In the genomic region with DNA sequence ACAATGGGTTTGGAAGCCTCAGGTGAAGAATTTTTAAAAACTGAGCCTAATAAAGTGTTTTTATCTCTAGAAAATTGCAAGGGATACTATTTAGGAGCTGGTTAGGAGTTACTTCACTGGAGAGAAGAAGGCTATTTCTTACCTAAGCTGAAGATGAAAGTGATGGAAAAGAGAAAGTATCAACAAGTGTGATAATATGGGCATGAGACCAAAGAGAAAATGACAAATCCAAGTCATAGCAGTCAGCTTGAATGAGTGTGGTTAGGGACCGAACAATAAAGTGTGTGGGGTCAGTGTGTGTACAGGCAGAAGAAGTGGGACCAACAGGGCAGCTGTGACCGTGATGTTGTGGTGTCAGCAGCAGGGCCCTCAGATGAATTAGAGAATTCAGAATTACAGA, we compare ENCODE assay signal across 18 cellular contexts. TPM values are rescaled to one million over a fixed set of nuclear protein-coding genes. Genes with fewer than 3 reads are reported as not detected.
DNase-seq lines count a peak whose midpoint lies in the region; ATAC-seq and TF ChIP-seq lines count a peak whose summit lies in the region.
"Had no signal": no experiment of that assay in that cellular context is flagged by ENCODE, and none has a peak within 500 bp of the region (broad histone marks: within the 10 kb centered on the region; RNA-seq: fewer than 3 reads in every experiment).

No MANE protein-coding gene starts in this region.

- H3K79me2 ChIP-seq in trophoblast cell (ENCODE audit: control insufficient read depth, insufficient read depth, low read length, poor library complexity), result peaks cover 2% of the 10 kb centered on the region

- no peak overlapping the region for H3K23ac ChIP-seq in trophoblast cell (ENCODE audit: low read length)

- no peak overlapping the region for H3K4ac ChIP-seq in trophoblast cell (ENCODE audit: low read depth, low read length)

- DNase-seq in trophoblast cell, result no peak
- DNase-seq in CD1c-positive myeloid dendritic cell (ENCODE audit: extremely low spot score), result no peak
- no peak for DNase-seq in NCI-H1694 treated with DMSO at 0.1 percent for 48 hours (lab: John Stamatoyannopoulos, UW)
- DNase-seq: 8988T; ACHN; BE2C; C1 segment of cervical spinal cord; Caco-2; Calu3; CD4-positive, alpha-beta T cell; CD8-positive, alpha-beta T cell; DMS79 treated with DMSO at 0.1 percent for 48 hours; GF-D8 had no signal

- no peak overlapping the region for H4K12ac ChIP-seq in trophoblast cell (ENCODE audit: low read depth, low read length)

- POLR2A ChIA-PET in HEK293 (lab: Yijun Ruan, JAX), result no interaction called here

- H3K18ac ChIP-seq in trophoblast cell (ENCODE audit: low read length), result no peak overlapping the region

- H3K9me3 ChIP-seq in HEK293 (ENCODE audit: control insufficient read depth, insufficient read depth, low read depth, low read length) (no peaks in the 10 kb centered on the region), trophoblast cell (ENCODE audit: insufficient read depth, low read depth, low read length) (no peaks in the 10 kb centered on the region)
- H3K9me3 ChIP-seq: BE2C, BLaER1, Caco-2 had no signal

- H3K4me2 ChIP-seq in trophoblast cell (ENCODE audit: low read length), result no peak overlapping the region
- H3K4me2 ChIP-seq: BLaER1 had no signal

- H4K91ac ChIP-seq in trophoblast cell (ENCODE audit: low read depth, low read length), result no peak overlapping the region

- H2BK5ac ChIP-seq in trophoblast cell (ENCODE audit: low read depth, low read length, poor library complexity), result no peak overlapping the region

- WGBS in trophoblast cell (ENCODE audit: extremely low coverage, insufficient coverage, insufficient read length), result no CpG with 5 or more reads among the region's 2 CpGs

- H3K4me3 ChIP-seq in HEK293 (ENCODE audit: low read depth, low read length), result no peak overlapping the region
- H3K4me3 ChIP-seq in trophoblast cell (ENCODE audit: low read depth, low read length), result no peak overlapping the region
- H3K4me3 ChIP-seq: BLaER1 had no signal

- H3K27ac ChIP-seq in HEK293 (ENCODE audit: extremely low read depth, low read depth, low read length), result no peak overlapping the region
- no peak overlapping the region for H3K27ac ChIP-seq in trophoblast cell (ENCODE audit: low read depth, low read length)
- H3K27ac ChIP-seq: BLaER1 had no signal

- H3K9ac ChIP-seq in trophoblast cell (ENCODE audit: low read length), result no peak overlapping the region
- H3K9ac ChIP-seq: BLaER1 had no signal

- no peak for ATAC-seq in GM19467 (IDR thresholded peaks at IDR 0.05; ENCODE audit: unreplicated experiment)
- ATAC-seq: CD8-positive, alpha-beta T cell had no signal

- no peak overlapping the region for H2BK120ac ChIP-seq in trophoblast cell (ENCODE audit: insufficient read depth, low read length, poor library complexity)

- H2BK12ac ChIP-seq in trophoblast cell (ENCODE audit: low read length), result no peak overlapping the region

- no peak overlapping the region for H3K14ac ChIP-seq in trophoblast cell (ENCODE audit: low read length)

- no peaks in the 10 kb centered on the region for H3K36me3 ChIP-seq in HEK293 (ENCODE audit: control insufficient read depth in 2 of 2, insufficient read depth in 1 of 2, low read length in 2 of 2)
- no peaks in the 10 kb centered on the region for H3K36me3 ChIP-seq in trophoblast cell (ENCODE audit: control insufficient read depth in 1 of 2, insufficient read depth in 2 of 2, low read length in 2 of 2)
- H3K36me3 ChIP-seq: BE2C, BLaER1 had no signal

- H3K4me1 ChIP-seq in HEK293 (ENCODE audit: control insufficient read depth, insufficient read depth, low read length) (peaks cover 7% of the 10 kb centered on the region; the same call in 1 of the 2 replicates), trophoblast cell (ENCODE audit: control insufficient read depth in 1 of 2, insufficient read depth in 2 of 2, low read length in 2 of 2) (no peaks in the 10 kb centered on the region)
- H3K4me1 ChIP-seq: BE2C, BLaER1, Caco-2 had no signal

- CTCF ChIA-PET in HEK293 (lab: Yijun Ruan, JAX), result no interaction called here

- no peak for TF ChIP-seq CTCF in HEK293 (tag by site-specific recombination; IDR thresholded peaks at IDR 0.05)

- H2AFZ ChIP-seq in trophoblast cell (ENCODE audit: insufficient read depth, low read length, poor library complexity), result no peak overlapping the region

- H4K8ac ChIP-seq in trophoblast cell (ENCODE audit: low read depth, low read length), result no peak overlapping the region

- H2AK5ac ChIP-seq in trophoblast cell (ENCODE audit: low read length), result peak overlapping the region; percentile 64

- H3K27me3 ChIP-seq in trophoblast cell (ENCODE audit: insufficient read depth, low read length), result no peaks in the 10 kb centered on the region
- H3K27me3 ChIP-seq: BLaER1 had no signal

- no peaks in the 10 kb centered on the region for H3K79me1 ChIP-seq in trophoblast cell (ENCODE audit: low read length)

TF ChIP-seq in HEK293, 187 proteins besides CTCF, POLR2A, EP300 and RAD21:
- TF ChIP-seq PRDM1 (tag by site-specific recombination; IDR thresholded peaks at IDR 0.05) (peak; percentile 64; the same call in 1 of the 2 replicates), SCRT1 (tag by site-specific recombination; IDR thresholded peaks at IDR 0.05; ENCODE audit: borderline replicate concordance) (peak; percentile 47; the same call in 1 of the 2 replicates), ZNF610 (tag by site-specific recombination; IDR thresholded peaks at IDR 0.05; ENCODE audit: borderline replicate concordance) (no peak), SCRT2 (tag by site-specific recombination; IDR thresholded peaks at IDR 0.05) (peak; percentile 89)

RNA-seq across cellular contexts. Expression of gene ADAMTS20, which starts 24.2 kb away (rescaled TPM):
- polyA plus RNA-seq in trophoblast cell (2013), result 20.3 and 21.5 TPM in 2 replicates
- polyA plus RNA-seq: AG04450, CD14-positive monocyte had no signal
